In the genomic region with DNA sequence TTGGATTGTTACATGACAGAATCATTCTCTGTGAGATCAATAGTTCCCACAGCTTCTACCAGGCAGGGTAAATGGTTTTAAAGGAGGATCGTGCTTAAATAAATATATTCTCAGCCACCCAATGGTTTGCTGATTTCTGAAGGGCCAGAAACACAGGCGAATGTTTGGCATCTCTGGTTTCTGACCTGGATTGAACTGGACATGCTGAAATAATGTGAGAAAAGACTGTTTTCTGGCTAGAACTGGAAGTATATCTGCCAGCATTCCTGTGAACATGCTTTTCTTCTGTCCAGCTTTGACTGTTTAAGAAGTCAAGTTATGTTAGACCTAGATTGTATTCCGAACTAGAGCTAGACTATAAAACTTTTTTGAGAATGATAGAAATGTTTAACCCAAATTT, we compare ENCODE assay signal across 18 cellular contexts.
DNase-seq lines count a peak whose midpoint lies in the region; ATAC-seq lines count a peak whose summit lies in the region.
"Had no signal": no experiment of that assay in that cellular context is flagged by ENCODE, and none has a peak within 500 bp of the region (broad histone marks: within the 10 kb centered on the region; RNA-seq: fewer than 3 reads in every experiment).

No MANE protein-coding gene starts in this region.

- no peaks in the 10 kb centered on the region for H3K4me1 ChIP-seq in CD8-positive, alpha-beta memory T cell (ENCODE audit: insufficient read depth, low read length)
- H3K4me1 ChIP-seq: BLaER1 had no signal

- ATAC-seq in GM21723 (IDR thresholded peaks at IDR 0.05; ENCODE audit: unreplicated experiment): no peak
- ATAC-seq: effector memory CD8-positive, alpha-beta T cell had no signal

- H3K9me3 Mint-ChIP-seq in CD8-positive, alpha-beta memory T cell: peaks cover 0 to 2% (median 0%) of the 10 kb centered on the region in 5 donors

- H3K27ac Mint-ChIP-seq in CD8-positive, alpha-beta memory T cell: no peak overlapping the region
- H3K27ac Mint-ChIP-seq: activated CD4-positive, alpha-beta T cell treated with anti-CD3 and anti-CD28 coated beads, Interleukin-2, amount 10 ng/mL, durations not matched to agents 24 days and 14 days; activated T-helper 1 cell treated with anti-CD3 and anti-CD28 coated beads, Interleukin-12 subunit alpha, Interleukin-12 subunit beta, Interleukin-2, Interleukin-4 antibody, amounts not matched to agents 30 ng/mL and 10 ng/mL and 1 ng/mL, durations not matched to agents 14 hours and 24 hours and 36 hours; effector memory CD8-positive, alpha-beta T cell; memory B cell had no signal

- no peak overlapping the region for H3K27ac ChIP-seq in CD8-positive, alpha-beta memory T cell (ENCODE audit: low read depth, low read length)
- H3K27ac ChIP-seq: BLaER1, ovary had no signal

- no peaks in the 10 kb centered on the region for H3K27me3 ChIP-seq in CD8-positive, alpha-beta memory T cell (ENCODE audit: insufficient read depth, low read length, poor library complexity, severe bottlenecking)
- H3K27me3 ChIP-seq: BLaER1, ovary had no signal

- CTCF ChIA-PET in CD8-positive, alpha-beta memory T cell (lab: Charles Lee): no interaction called here

- DNase-seq in GM03348 (ENCODE audit: low spot score): peak; percentile 43
- DNase-seq in dedifferentiated amniotic fluid mesenchymal stem cell (ENCODE audit: extremely low spot score): peak; percentile 84
- peak; percentile 5 for DNase-seq in left kidney (ENCODE audit: low read depth, low spot score)
- peak; percentile 29 for DNase-seq in smooth muscle cell of the brain vasculature (ENCODE audit: low read depth, low spot score)
- no peak for DNase-seq in stimulated activated CD4-positive, alpha-beta T cell treated with anti-CD3 and anti-CD28 coated beads, Interleukin-4, amount 100 ng/mL, for 24 hours
- DNase-seq in activated CD8-positive, alpha-beta memory T cell treated with anti-CD3 and anti-CD28 coated beads, Interleukin-2, amount 50 U/mL, for 48 hours: no peak
- no peak for DNase-seq in CD8-positive, alpha-beta memory T cell
- DNase-seq: activated CD4-positive, alpha-beta T cell treated with anti-CD3 and anti-CD28 coated beads, Interleukin-2, amount 10 ng/mL, durations not matched to agents 24 days and 14 days; DND-41; effector memory CD8-positive, alpha-beta T cell; GOT3; Kasumi-1; NCI-H774; ovary had no signal

- H3K9me3 ChIP-seq in CD8-positive, alpha-beta memory T cell (ENCODE audit: low read length): no peaks in the 10 kb centered on the region
- H3K9me3 ChIP-seq: BLaER1, ovary had no signal

- no peaks in the 10 kb centered on the region for H3K36me3 Mint-ChIP-seq in CD8-positive, alpha-beta memory T cell
- H3K36me3 Mint-ChIP-seq: memory B cell had no signal

- peaks cover 0 to under 1% of the 10 kb centered on the region in 2 donors for H3K27me3 Mint-ChIP-seq in CD8-positive, alpha-beta memory T cell
- H3K27me3 Mint-ChIP-seq: activated CD4-positive, alpha-beta T cell treated with anti-CD3 and anti-CD28 coated beads, Interleukin-2, amount 10 ng/mL, durations not matched to agents 24 days and 14 days; effector memory CD8-positive, alpha-beta T cell; memory B cell had no signal

- H3K4me3 ChIP-seq in CD8-positive, alpha-beta memory T cell (ENCODE audit: low read length): no peak overlapping the region
- H3K4me3 ChIP-seq: BLaER1, ovary had no signal

- no peaks in the 10 kb centered on the region for H3K4me1 Mint-ChIP-seq in CD8-positive, alpha-beta memory T cell
- H3K4me1 Mint-ChIP-seq: activated CD4-positive, alpha-beta T cell treated with anti-CD3 and anti-CD28 coated beads, Interleukin-2, amount 10 ng/mL, durations not matched to agents 24 days and 14 days; memory B cell had no signal

- no peaks in the 10 kb centered on the region for H3K36me3 ChIP-seq in CD8-positive, alpha-beta memory T cell (ENCODE audit: insufficient read depth, low read length)
- H3K36me3 ChIP-seq: BLaER1, ovary had no signal

- no peak overlapping the region for H3K4me3 Mint-ChIP-seq in CD8-positive, alpha-beta memory T cell
- H3K4me3 Mint-ChIP-seq: activated CD4-positive, alpha-beta T cell treated with anti-CD3 and anti-CD28 coated beads, Interleukin-2, amount 10 ng/mL, durations not matched to agents 24 days and 14 days; activated T-helper 1 cell treated with anti-CD3 and anti-CD28 coated beads, Interleukin-12 subunit alpha, Interleukin-12 subunit beta, Interleukin-2, Interleukin-4 antibody, amounts not matched to agents 30 ng/mL and 10 ng/mL and 1 ng/mL, durations not matched to agents 14 hours and 24 hours and 36 hours; effector memory CD8-positive, alpha-beta T cell; memory B cell had no signal

- POLR2A ChIA-PET in CD8-positive, alpha-beta memory T cell (lab: Charles Lee): no interaction called here

Comparison
In these comparisons a context has a peak if more than half of its experiments do, and no peak if none do; other contexts are left out.
1. DNase-seq: peak in GM03348 (single experiment), dedifferentiated amniotic fluid mesenchymal stem cell (single experiment), left kidney (single experiment) and smooth muscle cell of the brain vasculature (single experiment); none in stimulated activated CD4-positive, alpha-beta T cell treated with anti-CD3 and anti-CD28 coated beads, Interleukin-4, amount 100 ng/mL, for 24 hours (single experiment), activated CD8-positive, alpha-beta memory T cell treated with anti-CD3 and anti-CD28 coated beads, Interleukin-2, amount 50 U/mL, for 48 hours (single experiment) and CD8-positive, alpha-beta memory T cell (0 of 5).